In genomic region chr17:57885148-57885915, GRCh38 we compare ENCODE assay signal across 22 cellular contexts.
"Had no signal": no experiment of that assay in that cellular context is flagged by ENCODE, and none has a peak within 500 bp of the region (broad histone marks: within the 10 kb centered on the region; RNA-seq: fewer than 3 reads in every experiment).

No MANE protein-coding gene starts in this region.

- H3K27me3 ChIP-seq: SJCRH30 had no signal

- ATAC-seq: activated CD8-positive, alpha-beta T cell treated with anti-CD3 and anti-CD28 coated beads, Interleukin-2, amount 10 ng/mL, durations not matched to agents 7 days and 5 days; Right ventricle myocardium inferior; SK-N-SH treated with all-trans-retinoic acid at 6 μM for 48 hours; WTC11 had no signal

- H3K27ac ChIP-seq: SJCRH30 had no signal

- H3K36me3 Mint-ChIP-seq: activated naive CD4-positive, alpha-beta T cell treated with anti-CD3 and anti-CD28 coated beads, Interleukin-2, amount 50 U/mL, for 24 hours had no signal

- DNase-seq: activated CD4-positive, alpha-beta T cell treated with anti-CD3 and anti-CD28 coated beads for 48 hours; activated CD4-positive, alpha-beta T cell treated with anti-CD3 and anti-CD28 coated beads, Interleukin-2, amount 50 U/mL, for 4 hours; activated CD4-positive, CD25-positive, alpha-beta regulatory T cell treated with anti-CD3 and anti-CD28 coated beads, Interleukin-2, amount 50 U/mL, for 72 hours; activated CD8-positive, alpha-beta memory T cell treated with anti-CD3 and anti-CD28 coated beads, Interleukin-2, amount 50 U/mL, for 48 hours; activated CD8-positive, alpha-beta T cell treated with anti-CD3 and anti-CD28 coated beads, Interleukin-2, amount 10 ng/mL, durations not matched to agents 7 days and 5 days; activated T-cell treated with anti-CD3 and anti-CD28 coated beads, Interleukin-2, amount 50 U/mL, for 1 hour; aorta; central memory CD4-positive, alpha-beta T cell; KG1; NCI-H1048; NCI-H1417 treated with DMSO at 0.1 percent for 48 hours; NCI-H2029; NCI-H2107; NCI-H345; NCI-H510A; NCI-H526 treated with DMSO at 0.1 percent for 48 hours; SJCRH30; SW 1271 had no signal

- H3K27me3 Mint-ChIP-seq: activated naive CD4-positive, alpha-beta T cell treated with anti-CD3 and anti-CD28 coated beads, Interleukin-2, amount 50 U/mL, for 24 hours had no signal

- H3K9me3 Mint-ChIP-seq: activated naive CD4-positive, alpha-beta T cell treated with anti-CD3 and anti-CD28 coated beads, Interleukin-2, amount 50 U/mL, for 24 hours had no signal

- H3K4me3 ChIP-seq: SJCRH30 had no signal

- H3K4me3 Mint-ChIP-seq: activated CD8-positive, alpha-beta T cell treated with anti-CD3 and anti-CD28 coated beads, Interleukin-2, amount 10 ng/mL, durations not matched to agents 7 days and 5 days; activated naive CD4-positive, alpha-beta T cell treated with anti-CD3 and anti-CD28 coated beads, Interleukin-2, amount 50 U/mL, for 24 hours; WTC11 had no signal

- H3K27ac Mint-ChIP-seq: activated CD8-positive, alpha-beta T cell treated with anti-CD3 and anti-CD28 coated beads, Interleukin-2, amount 10 ng/mL, durations not matched to agents 7 days and 5 days; activated naive CD4-positive, alpha-beta T cell treated with anti-CD3 and anti-CD28 coated beads, Interleukin-2, amount 50 U/mL, for 24 hours; WTC11 had no signal

- H3K9me3 ChIP-seq: SJCRH30 had no signal
